Comparison of ENCODE assay signal across 9 cellular contexts in genomic region chr9:131410051-131410491, GRCh38. TPM values are rescaled to one million over a fixed set of nuclear protein-coding genes. Genes with fewer than 3 reads are reported as not detected.
DNase-seq lines count a peak whose midpoint lies in the region; ATAC-seq and TF ChIP-seq lines count a peak whose summit lies in the region.
"Had no signal": no experiment of that assay in that cellular context is flagged by ENCODE, and none has a peak within 500 bp of the region (broad histone marks: within the 10 kb centered on the region; RNA-seq: fewer than 3 reads in every experiment).

No MANE protein-coding gene starts in this region.

- H4K20me1 ChIP-seq in fibroblast of lung (ENCODE audit: control insufficient read depth, extremely low read depth, insufficient read depth, low read length): peaks cover 2% of the 10 kb centered on the region

- no peaks in the 10 kb centered on the region for H3K9me3 ChIP-seq in fibroblast of lung (ENCODE audit: control insufficient read depth, insufficient read depth, low read depth, low read length)

- no peak overlapping the region for H3K9ac ChIP-seq in fibroblast of lung (ENCODE audit: insufficient read depth, low read length)

- H3K4me1 ChIP-seq in fibroblast of lung (ENCODE audit: control insufficient read depth, extremely low read depth, insufficient read depth, low read length): peaks cover 31% of the 10 kb centered on the region

- H3K27ac ChIP-seq in fibroblast of lung (ENCODE audit: insufficient read depth, low read length): peak overlapping the region; percentile 3

- H2AFZ ChIP-seq in fibroblast of lung (ENCODE audit: low read length): no peak overlapping the region

- TF ChIP-seq CTCF in fibroblast of lung (conservative IDR thresholded peaks at IDR 0.05 in 1 of 2, IDR thresholded peaks at IDR 0.05 in 1 of 2; ENCODE audit: low read depth in 1 of 2, low read length in 2 of 2): no peak

- H3K27me3 ChIP-seq in fibroblast of lung (ENCODE audit: control insufficient read depth, insufficient read depth, low read length): no peaks in the 10 kb centered on the region

- no peaks in the 10 kb centered on the region for H3K36me3 ChIP-seq in fibroblast of lung (ENCODE audit: control insufficient read depth, insufficient read depth, low read length)

- H3K4me2 ChIP-seq in fibroblast of lung (ENCODE audit: extremely low read depth, insufficient read depth, low read length): peak overlapping the region; percentile 54

- peak; percentile 34 for ATAC-seq in stimulated activated naive CD8-positive, alpha-beta T cell treated with anti-CD3 and anti-CD28 coated beads, Interleukin-15, Interleukin-2, amounts not matched to agents 100 U/mL and 50 U/mL, for 24 hours
- no peak for ATAC-seq in HG03025 (IDR thresholded peaks at IDR 0.05; ENCODE audit: low FRiP score, unreplicated experiment)

- no peak overlapping the region for H3K4me3 ChIP-seq in fibroblast of lung (replicated peaks in 1 of 4; ENCODE audit: control extremely low read depth in 1 of 4, insufficient read depth in 1 of 4, low read depth in 3 of 4, low read length in 4 of 4)

- DNase-seq in activated CD4-positive, alpha-beta T cell treated with anti-CD3 and anti-CD28 coated beads for 48 hours: peak; percentile 33
- no peak for DNase-seq in activated CD4-positive, alpha-beta T cell treated with anti-CD3 and anti-CD28 coated beads, Interleukin-2, amount 50 U/mL, for 1 hour
- DNase-seq in T-helper 2 cell: peak in 3 of 5 experiments; percentile 34 to 79 (median 58)
- DNase-seq in fibroblast of lung (ENCODE audit: low read depth in 2 of 2): peak; percentile 55 to 72
- peak; percentile 40 for DNase-seq in stimulated activated naive CD8-positive, alpha-beta T cell treated with anti-CD3 and anti-CD28 coated beads, Interleukin-15, Interleukin-2, amounts not matched to agents 100 U/mL and 50 U/mL, for 24 hours
- no peak for DNase-seq in KG1 (lab: John Stamatoyannopoulos, UW)
- no peak for DNase-seq in islet precursor cell
- DNase-seq: NCI-H2029 treated with DMSO at 0.1 percent for 48 hours had no signal

- peaks cover 94% of the 10 kb centered on the region for H3K79me2 ChIP-seq in fibroblast of lung (ENCODE audit: control insufficient read depth, insufficient read depth, low read length)

RNA-seq across cellular contexts. Expression of gene PRRC2B, which starts 16.2 kb away (rescaled TPM):
- total RNA-seq in fibroblast of lung: 51.4 and 66.4 TPM in 2 replicates
- 29.7 and 29.9 TPM in 2 replicates for polyA plus RNA-seq in fibroblast of lung
- polyA plus RNA-seq in fibroblast of lung (2012): 47.1 and 74.6 TPM in 2 replicates
- polyA minus RNA-seq in fibroblast of lung (ENCODE audit: low replicate concordance): 120 and 241 TPM in 2 replicates

Comparison
In these comparisons a context has a peak if more than half of its experiments do, and no peak if none do; other contexts are left out.
1. DNase-seq: peak in activated CD4-positive, alpha-beta T cell treated with anti-CD3 and anti-CD28 coated beads for 48 hours (single experiment), T-helper 2 cell (3 of 5), fibroblast of lung (2 of 2) and stimulated activated naive CD8-positive, alpha-beta T cell treated with anti-CD3 and anti-CD28 coated beads, Interleukin-15, Interleukin-2, amounts not matched to agents 100 U/mL and 50 U/mL, for 24 hours (single experiment); none in activated CD4-positive, alpha-beta T cell treated with anti-CD3 and anti-CD28 coated beads, Interleukin-2, amount 50 U/mL, for 1 hour (single experiment), KG1 (single experiment) and islet precursor cell (single experiment).